In genomic region chr2:109702250-109702985, GRCh38 we compare ENCODE assay signal across 11 cellular contexts.
A peak's percentile ranks its signal among the peaks of the same experiment; 100 is the strongest.
DNase-seq lines count a peak whose midpoint lies in the region; ATAC-seq, FAIRE-seq and TF ChIP-seq lines count a peak whose summit lies in the region.
"Had no signal": no experiment of that assay in that cellular context is flagged by ENCODE, and none has a peak within 500 bp of the region (broad histone marks: within the 10 kb centered on the region; RNA-seq: fewer than 3 reads in every experiment).

No MANE protein-coding gene starts in this region.

- WGBS in lower leg skin, 2 donors, result 45 to 46% methylated on average over 9 of the region's 9 CpGs

- no peak for ATAC-seq in HG03159 (IDR thresholded peaks at IDR 0.05; ENCODE audit: unreplicated experiment)
- no peak for ATAC-seq in HG03139 (IDR thresholded peaks at IDR 0.05; ENCODE audit: unreplicated experiment)
- ATAC-seq: upper lobe of right lung had no signal

- TF ChIP-seq CTCF in GM20000 (IDR thresholded peaks at IDR 0.05; ENCODE audit: extremely low read depth, missing control alignments), result no peak
- TF ChIP-seq CTCF in lower leg skin (IDR thresholded peaks at IDR 0.05), result no peak

- FAIRE-seq in H54 (lab: Jason Lieb, UNC), result no peak
- peak; percentile 20 for FAIRE-seq in TTC549 (lab: Jason Lieb, UNC)

- intact Hi-C loops in lower leg skin (cut with DNase I; ENCODE audit: low total_unique reads), result no loop called here

- DNase-seq in H54 (ENCODE audit: insufficient read length, low spot score) (peak; percentile 67), fibroblast of gingiva (ENCODE audit: low read depth) (peak; percentile 48), renal cortical epithelial cell (ENCODE audit: low read depth) (peak; percentile 95), GM20000 (ENCODE audit: low spot score) (no peak), lower leg skin (ENCODE audit: low spot score in 2 of 2) (no peak)
- DNase-seq: MG63, nucleus accumbens, upper lobe of right lung had no signal

- H3K4me3 ChIP-seq in lower leg skin (ENCODE audit: low read depth, poor library complexity, severe bottlenecking), result no peak overlapping the region
- H3K4me3 ChIP-seq: MG63, upper lobe of right lung had no signal

- TF ChIP-seq POLR2A in H54 (IDR thresholded peaks at IDR 0.05; ENCODE audit: low read depth, low read length), result no peak
- no peak for TF ChIP-seq POLR2A in lower leg skin (IDR thresholded peaks at IDR 0.05)

Comparison
In these comparisons a context has a peak if more than half of its experiments do, and no peak if none do; other contexts are left out.
1. DNase-seq: peak in H54 (single experiment), fibroblast of gingiva (single experiment) and renal cortical epithelial cell (single experiment); none in GM20000 (single experiment) and lower leg skin (0 of 2).